ENCODE assay signal across 23 cellular contexts in the genomic region with DNA sequence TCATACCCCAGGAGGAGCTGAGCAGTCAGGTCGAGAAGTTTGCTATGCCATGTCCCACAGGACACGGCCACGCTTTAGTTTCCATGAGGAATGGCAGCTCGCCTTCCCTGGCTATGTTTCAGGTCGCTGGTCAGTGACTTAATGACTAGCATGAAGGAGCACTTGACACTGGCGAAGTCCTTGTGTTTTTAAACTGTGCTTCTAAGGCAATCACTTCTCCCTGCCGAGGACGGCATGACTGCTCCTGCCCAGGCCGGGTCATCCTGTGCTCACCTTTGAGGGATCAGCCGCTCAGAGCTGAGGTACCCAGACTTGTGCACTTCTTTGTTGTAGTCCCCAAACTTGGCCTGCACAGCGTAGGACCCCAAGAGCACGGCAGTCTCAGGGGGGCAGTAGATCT. TPM values are rescaled to one million over a fixed set of nuclear protein-coding genes. Genes with fewer than 3 reads are reported as not detected.
DNase-seq lines count a peak whose midpoint lies in the region; ATAC-seq and TF ChIP-seq lines count a peak whose summit lies in the region.
"Had no signal": no experiment of that assay in that cellular context is flagged by ENCODE, and none has a peak within 500 bp of the region (broad histone marks: within the 10 kb centered on the region; RNA-seq: fewer than 3 reads in every experiment).

No MANE protein-coding gene starts in this region.

- TF ChIP-seq CTCF in transverse colon (IDR thresholded peaks at IDR 0.05), result no peak
- no peak for TF ChIP-seq CTCF in spleen (IDR thresholded peaks at IDR 0.05 in 8 of 11, conservative IDR thresholded peaks at IDR 0.05 in 3 of 11)
- TF ChIP-seq CTCF in uterus (IDR thresholded peaks at IDR 0.05), result no peak

- peaks cover 0 to 57% (median 21%) of the 10 kb centered on the region in 4 donors for H3K4me1 ChIP-seq in transverse colon
- peaks cover 5 to 32% (median 14%) of the 10 kb centered on the region in 6 donors for H3K4me1 ChIP-seq in spleen
- no peaks in the 10 kb centered on the region for H3K4me1 ChIP-seq in uterus

- H3K9me3 ChIP-seq in transverse colon (no peaks in the 10 kb centered on the region), spleen (no peaks in the 10 kb centered on the region), uterus (no peaks in the 10 kb centered on the region)
- H3K9me3 ChIP-seq: mucosa of descending colon, neutrophil, vagina had no signal

- H3K27me3 ChIP-seq in transverse colon (no peaks in the 10 kb centered on the region), spleen (replicated peaks in 1 of 7) (no peaks in the 10 kb centered on the region), uterus (no peaks in the 10 kb centered on the region)
- H3K27me3 ChIP-seq: neutrophil, vagina had no signal

- no peak for ATAC-seq in activated T-cell treated with anti-CD3 and anti-CD28 coated beads, Interleukin-2, amount 50 U/mL, for 72 hours (replicated peaks in 1 of 2)
- no peak for ATAC-seq in effector memory CD8-positive, alpha-beta T cell (replicated peaks)
- ATAC-seq in memory B cell (ENCODE audit: low read depth), result no peak
- ATAC-seq: mucosa of descending colon had no signal

- H3K27ac ChIP-seq in transverse colon (no peak overlapping the region), spleen (no peak overlapping the region), uterus (no peak overlapping the region)
- H3K27ac ChIP-seq: neutrophil, vagina had no signal

- H3K9me3 Mint-ChIP-seq in activated T-cell treated with anti-CD3 and anti-CD28 coated beads, Interleukin-2, amount 50 U/mL, for 24 hours, result no peaks in the 10 kb centered on the region
- H3K9me3 Mint-ChIP-seq in activated T-cell treated with anti-CD3 and anti-CD28 coated beads, Interleukin-2, amount 50 U/mL, for 72 hours, result no peaks in the 10 kb centered on the region
- H3K9me3 Mint-ChIP-seq in effector memory CD8-positive, alpha-beta T cell, result no peaks in the 10 kb centered on the region
- no peaks in the 10 kb centered on the region for H3K9me3 Mint-ChIP-seq in memory B cell

- H3K36me3 ChIP-seq in transverse colon (peaks cover 0 to 71% (median 24%) of the 10 kb centered on the region in 4 donors), spleen (peaks cover 9 to 92% (median 88%) of the 10 kb centered on the region in 6 donors), uterus (no peaks in the 10 kb centered on the region)

- in situ Hi-C loops in transverse colon (cut with MboI; ENCODE audit: low pct_ligation_motif_present in 1 of 4, low pct_unique_long_range_greater_than_20kb in 1 of 4, low sequenced_read_pairs in 3 of 4), result no loop called here

- H3K27ac Mint-ChIP-seq in activated T-cell treated with anti-CD3 and anti-CD28 coated beads, Interleukin-2, amount 50 U/mL, for 24 hours, result peak overlapping the region; percentile 51
- no peak overlapping the region for H3K27ac Mint-ChIP-seq in activated T-cell treated with anti-CD3 and anti-CD28 coated beads, Interleukin-2, amount 50 U/mL, for 72 hours
- peak overlapping the region; percentile 35 to 60 for H3K27ac Mint-ChIP-seq in effector memory CD8-positive, alpha-beta T cell
- peak overlapping the region; percentile 24 for H3K27ac Mint-ChIP-seq in memory B cell
- H3K27ac Mint-ChIP-seq: B cell had no signal

- peak; percentile 24 for DNase-seq in activated T-cell treated with anti-CD3 and anti-CD28 coated beads, Interleukin-2, amount 50 U/mL, for 24 hours
- no peak for DNase-seq in activated T-cell treated with anti-CD3 and anti-CD28 coated beads, Interleukin-2, amount 50 U/mL, for 72 hours
- DNase-seq in effector memory CD8-positive, alpha-beta T cell, result no peak
- DNase-seq in memory B cell (ENCODE audit: low spot score in 2 of 2), result no peak
- peak; percentile 6 for DNase-seq in transverse colon
- no peak for DNase-seq in spleen
- no peak for DNase-seq in uterus
- DNase-seq in DMS53 treated with DMSO at 0.1 percent for 48 hours (lab: John Stamatoyannopoulos, UW; ENCODE audit: unreplicated experiment), result no peak
- DNase-seq: activated CD4-positive, alpha-beta T cell treated with anti-CD3 and anti-CD28 coated beads, Interleukin-2, amount 50 U/mL, for 4 hours; activated T-cell treated with anti-CD3 and anti-CD28 coated beads for 4 hours; amniotic stem cell; erythroblast; foreskin melanocyte; MM.1S; NCI-H1436; NCI-H2171 treated with DMSO at 0.1 percent for 48 hours; NCI-H526 treated with DMSO at 0.1 percent for 48 hours; SHP77; stimulated activated CD4-positive, alpha-beta T cell treated with anti-CD3 and anti-CD28 coated beads, Interleukin-12 subunit alpha, Interleukin-12 subunit beta, amount 100 ng/mL, for 4 hours had no signal

- no peaks in the 10 kb centered on the region for H3K27me3 Mint-ChIP-seq in activated T-cell treated with anti-CD3 and anti-CD28 coated beads, Interleukin-2, amount 50 U/mL, for 24 hours
- H3K27me3 Mint-ChIP-seq in activated T-cell treated with anti-CD3 and anti-CD28 coated beads, Interleukin-2, amount 50 U/mL, for 72 hours (ENCODE audit: low read depth), result no peaks in the 10 kb centered on the region
- H3K27me3 Mint-ChIP-seq in effector memory CD8-positive, alpha-beta T cell, result no peaks in the 10 kb centered on the region
- H3K27me3 Mint-ChIP-seq in memory B cell, result no peaks in the 10 kb centered on the region
- H3K27me3 Mint-ChIP-seq: B cell had no signal

- intact Hi-C loops in transverse colon (cut with DNase I; ENCODE audit: low total_unique reads) (no loop called here), spleen (cut with DNase I; ENCODE audit: low total_unique reads) (loop anchor here (10.0 kb wide), 2 partner anchors 60 to 190 kb away; no protein-coding TSS in a partner anchor), uterus (cut with DNase I; ENCODE audit: low total_unique reads) (no loop called here)

- WGBS in transverse colon (ENCODE audit: low coverage in 1 of 2), 2 donors, result 86 to 90% methylated on average over 4 to 12 of the region's 12 CpGs
- 93 to 99% (median 96%) methylated on average over 12 of the region's 12 CpGs for WGBS in spleen, 5 donors

- peaks cover 99% of the 10 kb centered on the region for H3K36me3 Mint-ChIP-seq in activated T-cell treated with anti-CD3 and anti-CD28 coated beads, Interleukin-2, amount 50 U/mL, for 24 hours (ENCODE audit: low read depth)
- H3K36me3 Mint-ChIP-seq in activated T-cell treated with anti-CD3 and anti-CD28 coated beads, Interleukin-2, amount 50 U/mL, for 72 hours (ENCODE audit: insufficient read depth in 2 of 2), result peaks cover 7 to 63% of the 10 kb centered on the region in 2 donors
- peaks cover 100% of the 10 kb centered on the region for H3K36me3 Mint-ChIP-seq in effector memory CD8-positive, alpha-beta T cell (ENCODE audit: insufficient read depth)
- H3K36me3 Mint-ChIP-seq in memory B cell, result peaks cover 50% of the 10 kb centered on the region

- no peak for TF ChIP-seq EP300 in transverse colon (IDR thresholded peaks at IDR 0.05; ENCODE audit: low read depth)

- H3K4me3 Mint-ChIP-seq in activated T-cell treated with anti-CD3 and anti-CD28 coated beads, Interleukin-2, amount 50 U/mL, for 24 hours, result no peak overlapping the region
- no peak overlapping the region for H3K4me3 Mint-ChIP-seq in activated T-cell treated with anti-CD3 and anti-CD28 coated beads, Interleukin-2, amount 50 U/mL, for 72 hours
- H3K4me3 Mint-ChIP-seq in effector memory CD8-positive, alpha-beta T cell, result no peak overlapping the region
- H3K4me3 Mint-ChIP-seq in memory B cell, result no peak overlapping the region
- H3K4me3 Mint-ChIP-seq: B cell had no signal

- H3K4me3 ChIP-seq in transverse colon, result no peak overlapping the region
- no peak overlapping the region for H3K4me3 ChIP-seq in spleen
- H3K4me3 ChIP-seq in uterus, result no peak overlapping the region
- H3K4me3 ChIP-seq: mucosa of descending colon, vagina had no signal

- TF ChIP-seq POLR2A in transverse colon (IDR thresholded peaks at IDR 0.05) (no peak), spleen (IDR thresholded peaks at IDR 0.05) (no peak), uterus (IDR thresholded peaks at IDR 0.05) (no peak)

- peaks cover 49% of the 10 kb centered on the region for H3K4me1 Mint-ChIP-seq in activated T-cell treated with anti-CD3 and anti-CD28 coated beads, Interleukin-2, amount 50 U/mL, for 24 hours (ENCODE audit: low read depth)
- peaks cover 17% of the 10 kb centered on the region for H3K4me1 Mint-ChIP-seq in activated T-cell treated with anti-CD3 and anti-CD28 coated beads, Interleukin-2, amount 50 U/mL, for 72 hours (ENCODE audit: low read depth)
- peaks cover 21 to 28% of the 10 kb centered on the region in 2 donors for H3K4me1 Mint-ChIP-seq in effector memory CD8-positive, alpha-beta T cell (ENCODE audit: low read depth in 2 of 2)
- peaks cover 25% of the 10 kb centered on the region for H3K4me1 Mint-ChIP-seq in memory B cell

RNA-seq across cellular contexts. Expression of a gene that starts 34.1 kb away (rescaled TPM):
- total RNA-seq in activated T-cell treated with anti-CD3 and anti-CD28 coated beads, Interleukin-2, amount 50 U/mL, for 72 hours, result 100 to 1,000 TPM; 167 to 177 TPM
- total RNA-seq in transverse colon, result 100 to 1,000 TPM; 149 to 430 (median 319) TPM
- 100 to 1,000 TPM; 101 to 153 (median 121) TPM for total RNA-seq in spleen
- 100 to 1,000 TPM in 2 of 3 donors, 10 to 100 TPM in 1; 78.0 to 121 (median 106) TPM for polyA plus RNA-seq in spleen
- 10 to 100 TPM; 27.4 to 94.0 (median 59.3) TPM for total RNA-seq in uterus

Comparison
In these comparisons a context has a peak if more than half of its experiments do, and no peak if none do; other contexts are left out.
1. DNase-seq: peak in activated T-cell treated with anti-CD3 and anti-CD28 coated beads, Interleukin-2, amount 50 U/mL, for 24 hours (single experiment) and transverse colon (single experiment); none in activated T-cell treated with anti-CD3 and anti-CD28 coated beads, Interleukin-2, amount 50 U/mL, for 72 hours (0 of 2), effector memory CD8-positive, alpha-beta T cell (0 of 3), memory B cell (0 of 2), spleen (single experiment), uterus (0 of 2) and DMS53 treated with DMSO at 0.1 percent for 48 hours (single experiment).